1 cellular context compared by ENCODE assay signal in the genomic region with DNA sequence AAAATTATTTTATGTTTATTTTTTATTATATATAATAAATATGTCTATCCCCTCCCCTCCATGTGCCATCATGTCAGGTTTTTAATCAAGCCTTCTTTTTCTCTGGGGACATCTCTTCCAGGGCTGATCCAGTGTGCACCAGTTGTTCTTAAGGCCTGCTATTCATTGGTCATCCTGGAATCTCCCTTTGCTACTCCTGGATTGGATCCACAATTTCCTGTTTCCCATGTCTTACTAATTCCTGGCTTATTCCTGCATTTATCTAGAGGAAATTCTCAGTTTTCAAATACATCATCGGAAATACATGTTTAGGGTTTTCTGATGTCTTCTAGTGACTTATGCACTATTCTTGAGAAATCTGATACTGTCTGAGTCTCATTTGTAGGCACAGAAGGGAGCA.
TF ChIP-seq lines count a peak whose summit lies in the region.

No MANE protein-coding gene starts in this region.

TF ChIP-seq in GM23338, 12 proteins besides CTCF, POLR2A, EP300 and RAD21 (continued from another document):
- TF ChIP-seq EZH2 (IDR thresholded peaks at IDR 0.05; ENCODE audit: low read depth, unreplicated experiment): no peak
- TF ChIP-seq, protein P1, sequence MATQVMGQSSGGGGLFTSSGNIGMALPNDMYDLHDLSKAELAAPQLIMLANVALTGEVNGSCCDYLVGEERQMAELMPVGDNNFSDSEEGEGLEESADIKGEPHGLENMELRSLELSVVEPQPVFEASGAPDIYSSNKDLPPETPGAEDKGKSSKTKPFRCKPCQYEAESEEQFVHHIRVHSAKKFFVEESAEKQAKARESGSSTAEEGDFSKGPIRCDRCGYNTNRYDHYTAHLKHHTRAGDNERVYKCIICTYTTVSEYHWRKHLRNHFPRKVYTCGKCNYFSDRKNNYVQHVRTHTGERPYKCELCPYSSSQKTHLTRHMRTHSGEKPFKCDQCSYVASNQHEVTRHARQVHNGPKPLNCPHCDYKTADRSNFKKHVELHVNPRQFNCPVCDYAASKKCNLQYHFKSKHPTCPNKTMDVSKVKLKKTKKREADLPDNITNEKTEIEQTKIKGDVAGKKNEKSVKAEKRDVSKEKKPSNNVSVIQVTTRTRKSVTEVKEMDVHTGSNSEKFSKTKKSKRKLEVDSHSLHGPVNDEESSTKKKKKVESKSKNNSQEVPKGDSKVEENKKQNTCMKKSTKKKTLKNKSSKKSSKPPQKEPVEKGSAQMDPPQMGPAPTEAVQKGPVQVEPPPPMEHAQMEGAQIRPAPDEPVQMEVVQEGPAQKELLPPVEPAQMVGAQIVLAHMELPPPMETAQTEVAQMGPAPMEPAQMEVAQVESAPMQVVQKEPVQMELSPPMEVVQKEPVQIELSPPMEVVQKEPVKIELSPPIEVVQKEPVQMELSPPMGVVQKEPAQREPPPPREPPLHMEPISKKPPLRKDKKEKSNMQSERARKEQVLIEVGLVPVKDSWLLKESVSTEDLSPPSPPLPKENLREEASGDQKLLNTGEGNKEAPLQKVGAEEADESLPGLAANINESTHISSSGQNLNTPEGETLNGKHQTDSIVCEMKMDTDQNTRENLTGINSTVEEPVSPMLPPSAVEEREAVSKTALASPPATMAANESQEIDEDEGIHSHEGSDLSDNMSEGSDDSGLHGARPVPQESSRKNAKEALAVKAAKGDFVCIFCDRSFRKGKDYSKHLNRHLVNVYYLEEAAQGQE (IDR thresholded peaks at IDR 0.05; ENCODE audit: unreplicated experiment): no peak
- no peak for TF ChIP-seq EZH2phosphoT487 (IDR thresholded peaks at IDR 0.05; ENCODE audit: unreplicated experiment)
